ENCODE assay signal across 12 cellular contexts in genomic region chr15:78683599-78683998, GRCh38. TPM values are rescaled to one million over a fixed set of nuclear protein-coding genes. Genes with fewer than 3 reads are reported as not detected.
"Had no signal": no experiment of that assay in that cellular context is flagged by ENCODE, and none has a peak within 500 bp of the region (broad histone marks: within the 10 kb centered on the region; RNA-seq: fewer than 3 reads in every experiment).

No MANE protein-coding gene starts in this region.

RNA-seq across cellular contexts. Expression of gene CHRNB4, which starts 42.6 kb away (rescaled TPM):
- total RNA-seq: activated CD4-positive, alpha-beta memory T cell treated with anti-CD3 and anti-CD28 coated beads, Interleukin-2, amount 10 ng/mL, durations not matched to agents 7 days and 5 days; activated CD4-positive, alpha-beta T cell treated with anti-CD3 and anti-CD28 coated beads for 36 hours; activated CD4-positive, alpha-beta T cell treated with anti-CD3 and anti-CD28 coated beads, Interleukin-2, amount 10 ng/mL, durations not matched to agents 7 days and 5 days; activated CD8-positive, alpha-beta T cell treated with anti-CD3 and anti-CD28 coated beads, Interleukin-2, amount 10 ng/mL, durations not matched to agents 7 days and 5 days; activated naive CD4-positive, alpha-beta T cell treated with anti-CD3 and anti-CD28 coated beads for 36 hours; activated naive CD4-positive, alpha-beta T cell treated with anti-CD3 and anti-CD28 coated beads, Interleukin-2, amount 50 U/mL, for 72 hours; activated naive CD8-positive, alpha-beta T cell treated with anti-CD3 and anti-CD28 coated beads for 36 hours; activated T-helper 2 cell treated with anti-CD3 and anti-CD28 coated beads, Interferon-gamma antibody, Interleukin-2, Interleukin-4, amounts not matched to agents 10 μg/mL and 5 μg/mL and 100 μg/mL, durations not matched to agents 14 hours and 24 hours and 36 hours; aorta; astrocyte; body of pancreas; breast epithelium had no signal
